ENCODE assay signal across 8 cellular contexts in genomic region chr12:2959508-2960431, GRCh38. TPM values are rescaled to one million over a fixed set of nuclear protein-coding genes. Genes with fewer than 3 reads are reported as not detected.
DNase-seq lines count a peak whose midpoint lies in the region; ATAC-seq and TF ChIP-seq lines count a peak whose summit lies in the region.

No MANE protein-coding gene starts in this region.

- POLR2A ChIA-PET in Panc1 (lab: Charles Lee), result no interaction called here

- H3K36me3 ChIP-seq in BLaER1 (peaks cover 10% of the 10 kb centered on the region), Panc1 (ENCODE audit: control insufficient read depth, insufficient read depth, low read length) (no peaks in the 10 kb centered on the region), stomach smooth muscle (ENCODE audit: control insufficient read depth in 2 of 2, insufficient read depth in 2 of 2, low read length in 2 of 2) (no peaks in the 10 kb centered on the region)

- in situ Hi-C loops in Panc1 (cut with HindIII; ENCODE audit: low pct_unique_long_range_greater_than_20kb, low sequenced_read_pairs), result no loop called here

- intact Hi-C loops in Panc1 (cut with micrococcal nuclease; ENCODE audit: unreplicated experiment), result no loop called here
- intact Hi-C loops in left colon (cut with DNase I, micrococcal nuclease), result no loop called here

- peak; percentile 57 for ATAC-seq in Panc1
- peak; percentile 50 for ATAC-seq in left colon
- ATAC-seq in HG02759 (IDR thresholded peaks at IDR 0.05; ENCODE audit: unreplicated experiment), result no peak
- ATAC-seq in HG02970 (IDR thresholded peaks at IDR 0.05; ENCODE audit: low FRiP score, unreplicated experiment), result no peak

- no peaks in the 10 kb centered on the region for H3K9me3 ChIP-seq in BLaER1
- no peaks in the 10 kb centered on the region for H3K9me3 ChIP-seq in Panc1 (ENCODE audit: control insufficient read depth, insufficient read depth, low read depth, low read length)
- H3K9me3 ChIP-seq in stomach smooth muscle (ENCODE audit: control insufficient read depth in 2 of 2, low read length in 2 of 2), result no peaks in the 10 kb centered on the region

- CTCF ChIA-PET in Panc1 (lab: Charles Lee), result no interaction called here

- TF ChIP-seq CTCF in Panc1 (IDR thresholded peaks at IDR 0.05), result no peak

- BruUV-seq in Panc1 (replicated peaks; lab: Mats Ljungman, UMichigan), result no TSS peak

- H3K9ac ChIP-seq in BLaER1, result peak overlapping the region; percentile 82
- H3K9ac ChIP-seq in stomach smooth muscle (ENCODE audit: low read length in 2 of 2), result peak overlapping the region; percentile 42 to 81

- H3K27me3 ChIP-seq in BLaER1 (no peaks in the 10 kb centered on the region), Panc1 (ENCODE audit: control insufficient read depth, insufficient read depth, low read length) (no peaks in the 10 kb centered on the region), stomach smooth muscle (ENCODE audit: control insufficient read depth in 1 of 2, insufficient read depth in 2 of 2, low read length in 2 of 2) (no peaks in the 10 kb centered on the region)

- DNase-seq in GM19240 (ENCODE audit: insufficient read length, low spot score) (peak; percentile 35), Panc1 (ENCODE audit: low read depth, low spot score) (no peak), cerebellum (ENCODE audit: low spot score) (peak; percentile 42), left colon (peak; percentile 48 to 54)

- H3K27ac ChIP-seq in BLaER1, result peak overlapping the region; percentile 81
- H3K27ac ChIP-seq in Panc1 (ENCODE audit: low read length), result peak overlapping the region; percentile 72
- H3K27ac ChIP-seq in stomach smooth muscle (ENCODE audit: low read length), result peak overlapping the region; percentile 46

- H3K4me2 ChIP-seq in BLaER1, result peak overlapping the region; percentile 85

- H3K4me1 ChIP-seq in BLaER1, result peaks cover 39% of the 10 kb centered on the region
- peaks cover 22% of the 10 kb centered on the region for H3K4me1 ChIP-seq in Panc1 (ENCODE audit: control insufficient read depth, insufficient read depth, low read length)
- H3K4me1 ChIP-seq in stomach smooth muscle (ENCODE audit: control insufficient read depth, insufficient read depth, low read length), result peaks cover 20% of the 10 kb centered on the region

- H3K4me3 ChIP-seq in BLaER1 (peak overlapping the region; percentile 91), Panc1 (ENCODE audit: low read depth in 2 of 2, low read length in 2 of 2) (peak overlapping the region; percentile 67 to 73), stomach smooth muscle (ENCODE audit: low read length in 2 of 2) (peak overlapping the region; percentile 76 to 84)

- H4K20me1 ChIP-seq in BLaER1, result peaks cover 41% of the 10 kb centered on the region

RNA-seq across cellular contexts. Expression of gene TEAD4, which starts 0.6 kb away (rescaled TPM):
- 47.6 TPM for total RNA-seq in Panc1 (2021; ENCODE audit: unreplicated experiment)
- polyA plus RNA-seq in Panc1 (2012; ENCODE audit: insufficient read length), result 42.0 TPM
- 1.6 TPM for total RNA-seq in cerebellum
- 1 to 10 TPM; 6.0 to 9.0 TPM for total RNA-seq in left colon

Comparison
In these comparisons a context has a peak if more than half of its experiments do, and no peak if none do; other contexts are left out.
1. ATAC-seq: peak in Panc1 (single experiment) and left colon (single experiment); none in HG02759 (single experiment) and HG02970 (single experiment).
2. Peak in every context shown above with its lines, with median percentiles within 50 percentile points of each other: H3K27ac ChIP-seq and H3K4me3 ChIP-seq.